Comparison of ENCODE assay signal across 16 cellular contexts in genomic region chr3:149646181-149646766, GRCh38. TPM values are rescaled to one million over a fixed set of nuclear protein-coding genes. Genes with fewer than 3 reads are reported as not detected.
DNase-seq lines count a peak whose midpoint lies in the region; ATAC-seq and TF ChIP-seq lines count a peak whose summit lies in the region.
"Had no signal": no experiment of that assay in that cellular context is flagged by ENCODE, and none has a peak within 500 bp of the region (broad histone marks: within the 10 kb centered on the region; RNA-seq: fewer than 3 reads in every experiment).

No MANE protein-coding gene starts in this region.

- H3K27ac Mint-ChIP-seq in activated naive CD8-positive, alpha-beta T cell treated with anti-CD3 and anti-CD28 coated beads, Interleukin-2, amount 50 U/mL, for 24 hours = no peak overlapping the region

- no peaks in the 10 kb centered on the region for H3K4me1 Mint-ChIP-seq in activated naive CD8-positive, alpha-beta T cell treated with anti-CD3 and anti-CD28 coated beads, Interleukin-2, amount 50 U/mL, for 24 hours

- POLR2A ChIA-PET in BJ (lab: Charles Lee) = no interaction called here

- no peak overlapping the region for H3K4me3 ChIP-seq in BJ (ENCODE audit: low read depth, low read length)
- H3K4me3 ChIP-seq in ascending aorta = no peak overlapping the region
- H3K4me3 ChIP-seq in effector memory CD4-positive, alpha-beta T cell (ENCODE audit: insufficient read depth, low read depth, low read length, poor library complexity, severe bottlenecking) = no peak overlapping the region
- H3K4me3 ChIP-seq: hepatocyte, lower lobe of right lung, SJCRH30 had no signal

- no peaks in the 10 kb centered on the region for H3K27me3 ChIP-seq in BJ (ENCODE audit: control insufficient read depth, insufficient read depth, low read length)
- H3K27me3 ChIP-seq in ascending aorta = no peaks in the 10 kb centered on the region
- H3K27me3 ChIP-seq in effector memory CD4-positive, alpha-beta T cell (replicated peaks; ENCODE audit: control insufficient read depth, insufficient read depth, low read length, poor library complexity, severe bottlenecking) = no peaks in the 10 kb centered on the region
- H3K27me3 ChIP-seq: hepatocyte, SJCRH30 had no signal

- H3K27ac ChIP-seq in ascending aorta = peak overlapping the region; percentile 59 to 67
- no peak overlapping the region for H3K27ac ChIP-seq in effector memory CD4-positive, alpha-beta T cell (ENCODE audit: insufficient read depth, low read length, poor library complexity, severe bottlenecking)
- H3K27ac ChIP-seq: C4-2B, hepatocyte, lower lobe of right lung, SJCRH30 had no signal

- DNase-seq in BJ (ENCODE audit: low read depth) (peak; percentile 22), LHCN-M2 (ENCODE audit: low read depth) (peak; percentile 67), ascending aorta (ENCODE audit: low spot score in 2 of 2) (no peak), kidney tubule cell (ENCODE audit: low spot score) (peak; percentile 78)
- DNase-seq in effector memory CD4-positive, alpha-beta T cell = no peak
- DNase-seq in activated naive CD8-positive, alpha-beta T cell treated with anti-CD3 and anti-CD28 coated beads, Interleukin-2, amount 50 U/mL, for 24 hours = no peak
- DNase-seq: activated CD4-positive, CD25-positive, alpha-beta regulatory T cell treated with anti-CD3 and anti-CD28 coated beads, Interleukin-2, amount 50 U/mL, for 72 hours; activated T-cell treated with anti-CD3 and anti-CD28 coated beads, Interleukin-2, amount 50 U/mL, for 1 hour; lower lobe of right lung; NCI-H1105; NCI-H526; SJCRH30 had no signal

- intact Hi-C loops in ascending aorta (cut with DNase I) = no loop called here

- no peak for TF ChIP-seq CTCF in BJ (IDR thresholded peaks at IDR 0.05; ENCODE audit: insufficient read depth, low read depth, low read length)
- TF ChIP-seq CTCF in ascending aorta (IDR thresholded peaks at IDR 0.05) = no peak

- H3K27me3 Mint-ChIP-seq in activated naive CD8-positive, alpha-beta T cell treated with anti-CD3 and anti-CD28 coated beads, Interleukin-2, amount 50 U/mL, for 24 hours = peaks cover 26% of the 10 kb centered on the region

- no peak overlapping the region for H3K4me3 Mint-ChIP-seq in activated naive CD8-positive, alpha-beta T cell treated with anti-CD3 and anti-CD28 coated beads, Interleukin-2, amount 50 U/mL, for 24 hours

- peaks cover 4% of the 10 kb centered on the region; the same call in 1 of the 2 replicates for H3K36me3 ChIP-seq in BJ (ENCODE audit: control insufficient read depth, insufficient read depth, low read length)
- peaks cover 3 to 4% of the 10 kb centered on the region in 2 donors for H3K36me3 ChIP-seq in ascending aorta
- H3K36me3 ChIP-seq in effector memory CD4-positive, alpha-beta T cell (ENCODE audit: control insufficient read depth, insufficient read depth, low read length) = no peaks in the 10 kb centered on the region

- CTCF ChIA-PET in BJ (lab: Yijun Ruan, JAX) = interaction anchor here (1.2 to 1.4 kb wide), 2 partner anchors 10 to 71 kb away, joined by 3 to 4 read pairs; no protein-coding TSS in a partner anchor

- H3K9me3 Mint-ChIP-seq in activated naive CD8-positive, alpha-beta T cell treated with anti-CD3 and anti-CD28 coated beads, Interleukin-2, amount 50 U/mL, for 24 hours = no peaks in the 10 kb centered on the region

- no peaks in the 10 kb centered on the region for H3K36me3 Mint-ChIP-seq in activated naive CD8-positive, alpha-beta T cell treated with anti-CD3 and anti-CD28 coated beads, Interleukin-2, amount 50 U/mL, for 24 hours (ENCODE audit: low read depth)

- H3K4me1 ChIP-seq in ascending aorta = peaks cover 18 to 56% of the 10 kb centered on the region in 2 donors
- H3K4me1 ChIP-seq in effector memory CD4-positive, alpha-beta T cell (ENCODE audit: control insufficient read depth, insufficient read depth, low read length, poor library complexity, severe bottlenecking) = no peaks in the 10 kb centered on the region

- ATAC-seq in activated naive CD8-positive, alpha-beta T cell treated with anti-CD3 and anti-CD28 coated beads, Interleukin-2, amount 50 U/mL, for 24 hours = no peak
- no peak for ATAC-seq in HG02870 (IDR thresholded peaks at IDR 0.05; ENCODE audit: unreplicated experiment)
- no peak for ATAC-seq in GM21576 (IDR thresholded peaks at IDR 0.05; ENCODE audit: unreplicated experiment)

- H3K9me3 ChIP-seq in ascending aorta = no peaks in the 10 kb centered on the region
- no peaks in the 10 kb centered on the region for H3K9me3 ChIP-seq in effector memory CD4-positive, alpha-beta T cell (ENCODE audit: control insufficient read depth, low read length)
- H3K9me3 ChIP-seq: lower lobe of right lung, SJCRH30 had no signal

RNA-seq across cellular contexts. Expression of gene WWTR1, which starts 11.6 kb away (rescaled TPM):
- polyA plus RNA-seq in BJ (2011; rRNA removed) = 94.5 and 119 TPM in 2 replicates
- 84.5 and 106 TPM in 2 replicates for polyA minus RNA-seq in BJ (2011; rRNA and poly(A)+ RNA removed)
- total RNA-seq in LHCN-M2 (2014; rRNA removed) = 59.1 and 73.5 TPM in 2 replicates
- polyA plus RNA-seq in LHCN-M2 (2012) = 33.7 TPM
- total RNA-seq in ascending aorta = 282 TPM

Comparison
In these comparisons a context has a peak if more than half of its experiments do, and no peak if none do; other contexts are left out.
1. DNase-seq: peak in BJ (single experiment), LHCN-M2 (single experiment) and kidney tubule cell (single experiment); none in ascending aorta (0 of 2), effector memory CD4-positive, alpha-beta T cell (0 of 3) and activated naive CD8-positive, alpha-beta T cell treated with anti-CD3 and anti-CD28 coated beads, Interleukin-2, amount 50 U/mL, for 24 hours (single experiment).